In the genomic region with DNA sequence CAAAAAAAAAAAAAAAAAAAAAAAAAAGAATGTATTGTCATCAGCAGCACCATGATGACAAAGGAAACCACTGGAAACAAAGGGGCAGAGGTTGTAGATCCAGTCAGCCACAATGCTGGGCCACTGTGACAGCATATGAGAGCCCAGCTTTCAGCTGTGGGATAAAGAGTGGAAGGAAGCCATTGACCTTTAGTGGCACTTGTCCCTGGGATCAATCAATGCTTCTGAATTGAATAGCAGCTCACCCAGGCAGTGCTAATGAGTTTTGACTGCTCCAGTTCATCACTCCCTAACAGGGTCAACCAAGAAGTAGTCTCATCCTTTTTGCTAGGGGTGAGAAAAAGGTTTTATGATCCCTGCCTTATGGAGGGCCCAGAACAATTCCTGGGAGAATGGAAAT, we compare ENCODE assay signal across 1 cellular context.
TF ChIP-seq lines count a peak whose summit lies in the region.

No MANE protein-coding gene starts in this region.

TF ChIP-seq in GM23338, 12 proteins besides CTCF, POLR2A, EP300 and RAD21 (continued from another document):
- no peak for TF ChIP-seq STAT1 (IDR thresholded peaks at IDR 0.05; ENCODE audit: unreplicated experiment)
- TF ChIP-seq POLR2AphosphoS5 (IDR thresholded peaks at IDR 0.05; ENCODE audit: low read depth) = no peak
